In the genomic region with DNA sequence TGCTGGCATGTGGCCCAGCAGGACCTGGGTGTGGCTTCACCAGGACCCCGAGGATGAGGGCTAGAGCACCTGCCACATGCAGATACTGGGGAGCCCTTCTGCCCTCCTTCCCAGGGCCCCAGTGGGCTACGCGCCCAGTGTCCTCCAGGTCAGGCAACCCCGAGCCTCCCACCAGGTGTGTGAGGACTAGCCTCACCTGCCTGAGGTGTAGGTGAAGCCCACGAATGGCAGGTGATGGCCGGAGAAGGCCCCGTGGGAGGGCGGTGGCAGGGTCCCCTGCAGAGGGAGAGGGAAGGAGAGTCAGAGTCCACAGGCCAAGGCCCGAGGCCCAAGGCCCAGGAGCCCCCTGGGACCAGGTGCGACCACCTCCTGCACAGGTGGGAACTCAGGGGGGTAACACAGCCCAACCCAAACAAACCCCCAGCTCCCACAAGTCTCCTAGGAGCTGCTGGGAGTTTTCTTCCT, we compare ENCODE assay signal across 35 cellular contexts.
"Had no signal": no experiment of that assay in that cellular context is flagged by ENCODE, and none has a peak within 500 bp of the region (broad histone marks: within the 10 kb centered on the region; RNA-seq: fewer than 3 reads in every experiment).

No MANE protein-coding gene starts in this region.

- H3K4me3 Mint-ChIP-seq: activated CD4-positive, alpha-beta memory T cell treated with anti-CD3 and anti-CD28 coated beads for 36 hours; activated CD4-positive, alpha-beta T cell treated with anti-CD3 and anti-CD28 coated beads for 36 hours; activated CD4-positive, alpha-beta T cell treated with anti-CD3 and anti-CD28 coated beads, Interleukin-2, amount 10 ng/mL, durations not matched to agents 24 days and 14 days; activated CD8-positive, alpha-beta memory T cell treated with anti-CD3 and anti-CD28 coated beads, Interleukin-2, amount 10 ng/mL, durations not matched to agents 7 days and 5 days; activated CD8-positive, alpha-beta T cell treated with anti-CD3 and anti-CD28 coated beads, Interleukin-2, amount 10 ng/mL, durations not matched to agents 7 days and 5 days; activated naive CD4-positive, alpha-beta T cell treated with anti-CD3 and anti-CD28 coated beads for 36 hours; activated naive CD4-positive, alpha-beta T cell treated with anti-CD3 and anti-CD28 coated beads, Interleukin-2, amount 50 U/mL, for 24 hours; activated naive CD8-positive, alpha-beta T cell treated with anti-CD3 and anti-CD28 coated beads for 36 hours; activated naive CD8-positive, alpha-beta T cell treated with anti-CD3 and anti-CD28 coated beads, Interleukin-2, amount 50 U/mL, for 24 hours; activated T-helper 1 cell treated with anti-CD3 and anti-CD28 coated beads, Interleukin-12 subunit alpha, Interleukin-12 subunit beta, Interleukin-2, Interleukin-4 antibody, amounts not matched to agents 30 ng/mL and 10 ng/mL and 1 ng/mL, durations not matched to agents 14 hours and 24 hours and 36 hours; central memory CD8-positive, alpha-beta T cell; effector memory CD8-positive, alpha-beta T cell; T-helper 1 cell treated with Interleukin-12 subunit alpha and Interleukin-12 subunit beta and Interleukin-4 antibody, amounts not matched to agents 30 μg/mL and 1 μg/mL, for 36 hours had no signal

- H3K9me3 Mint-ChIP-seq: activated CD4-positive, alpha-beta memory T cell treated with anti-CD3 and anti-CD28 coated beads for 36 hours; activated CD4-positive, alpha-beta T cell treated with anti-CD3 and anti-CD28 coated beads, Interleukin-2, amount 10 ng/mL, durations not matched to agents 24 days and 14 days; activated naive CD4-positive, alpha-beta T cell treated with anti-CD3 and anti-CD28 coated beads for 36 hours; activated naive CD4-positive, alpha-beta T cell treated with anti-CD3 and anti-CD28 coated beads, Interleukin-2, amount 50 U/mL, for 24 hours; activated naive CD8-positive, alpha-beta T cell treated with anti-CD3 and anti-CD28 coated beads for 36 hours; activated naive CD8-positive, alpha-beta T cell treated with anti-CD3 and anti-CD28 coated beads, Interleukin-2, amount 50 U/mL, for 24 hours; activated T-helper 1 cell treated with anti-CD3 and anti-CD28 coated beads, Interleukin-12 subunit alpha, Interleukin-12 subunit beta, Interleukin-2, Interleukin-4 antibody, amounts not matched to agents 30 ng/mL and 10 ng/mL and 1 ng/mL, durations not matched to agents 14 hours and 24 hours and 36 hours; activated T-helper 2 cell treated with anti-CD3 and anti-CD28 coated beads, Interferon-gamma antibody, Interleukin-2, Interleukin-4, amounts not matched to agents 10 μg/mL and 5 μg/mL and 100 μg/mL, durations not matched to agents 14 hours and 24 hours and 36 hours; central memory CD8-positive, alpha-beta T cell; effector memory CD8-positive, alpha-beta T cell; T-helper 1 cell treated with Interleukin-12 subunit alpha and Interleukin-12 subunit beta and Interleukin-4 antibody, amounts not matched to agents 30 μg/mL and 1 μg/mL, for 36 hours had no signal

- H3K27ac Mint-ChIP-seq: activated CD4-positive, alpha-beta memory T cell treated with anti-CD3 and anti-CD28 coated beads for 36 hours; activated CD4-positive, alpha-beta T cell treated with anti-CD3 and anti-CD28 coated beads for 36 hours; activated CD4-positive, alpha-beta T cell treated with anti-CD3 and anti-CD28 coated beads, Interleukin-2, amount 10 ng/mL, durations not matched to agents 24 days and 14 days; activated CD8-positive, alpha-beta memory T cell treated with anti-CD3 and anti-CD28 coated beads, Interleukin-2, amount 10 ng/mL, durations not matched to agents 7 days and 5 days; activated naive CD4-positive, alpha-beta T cell treated with anti-CD3 and anti-CD28 coated beads for 36 hours; activated naive CD4-positive, alpha-beta T cell treated with anti-CD3 and anti-CD28 coated beads, Interleukin-2, amount 50 U/mL, for 24 hours; activated naive CD8-positive, alpha-beta T cell treated with anti-CD3 and anti-CD28 coated beads for 36 hours; activated naive CD8-positive, alpha-beta T cell treated with anti-CD3 and anti-CD28 coated beads, Interleukin-2, amount 50 U/mL, for 24 hours; activated T-helper 1 cell treated with anti-CD3 and anti-CD28 coated beads, Interleukin-12 subunit alpha, Interleukin-12 subunit beta, Interleukin-2, Interleukin-4 antibody, amounts not matched to agents 30 ng/mL and 10 ng/mL and 1 ng/mL, durations not matched to agents 14 hours and 24 hours and 36 hours; activated T-helper 2 cell treated with anti-CD3 and anti-CD28 coated beads, Interferon-gamma antibody, Interleukin-2, Interleukin-4, amounts not matched to agents 10 μg/mL and 5 μg/mL and 100 μg/mL, durations not matched to agents 14 hours and 24 hours and 36 hours; T-helper 1 cell treated with Interleukin-12 subunit alpha and Interleukin-12 subunit beta and Interleukin-4 antibody, amounts not matched to agents 30 μg/mL and 1 μg/mL, for 36 hours had no signal

- H3K27me3 Mint-ChIP-seq: activated CD4-positive, alpha-beta memory T cell treated with anti-CD3 and anti-CD28 coated beads for 36 hours; activated CD4-positive, alpha-beta T cell treated with anti-CD3 and anti-CD28 coated beads for 36 hours; activated CD4-positive, alpha-beta T cell treated with anti-CD3 and anti-CD28 coated beads, Interleukin-2, amount 10 ng/mL, durations not matched to agents 24 days and 14 days; activated CD8-positive, alpha-beta memory T cell treated with anti-CD3 and anti-CD28 coated beads, Interleukin-2, amount 10 ng/mL, durations not matched to agents 7 days and 5 days; activated naive CD4-positive, alpha-beta T cell treated with anti-CD3 and anti-CD28 coated beads, Interleukin-2, amount 50 U/mL, for 24 hours; activated naive CD8-positive, alpha-beta T cell treated with anti-CD3 and anti-CD28 coated beads for 36 hours; activated naive CD8-positive, alpha-beta T cell treated with anti-CD3 and anti-CD28 coated beads, Interleukin-2, amount 50 U/mL, for 24 hours; central memory CD8-positive, alpha-beta T cell; effector memory CD8-positive, alpha-beta T cell had no signal

- H3K4me1 Mint-ChIP-seq: activated CD4-positive, alpha-beta T cell treated with anti-CD3 and anti-CD28 coated beads for 36 hours; activated CD4-positive, alpha-beta T cell treated with anti-CD3 and anti-CD28 coated beads, Interleukin-2, amount 10 ng/mL, durations not matched to agents 24 days and 14 days; activated naive CD8-positive, alpha-beta T cell treated with anti-CD3 and anti-CD28 coated beads for 36 hours had no signal

- H3K4me3 ChIP-seq: adrenal gland, body of pancreas, cardiac muscle cell, esophagus muscularis mucosa, gastrocnemius medialis, heart left ventricle had no signal

- H3K36me3 Mint-ChIP-seq: activated CD4-positive, alpha-beta memory T cell treated with anti-CD3 and anti-CD28 coated beads for 36 hours; activated CD8-positive, alpha-beta memory T cell treated with anti-CD3 and anti-CD28 coated beads, Interleukin-2, amount 10 ng/mL, durations not matched to agents 7 days and 5 days; activated naive CD8-positive, alpha-beta T cell treated with anti-CD3 and anti-CD28 coated beads for 36 hours had no signal

- H3K36me3 ChIP-seq: adrenal gland, cardiac muscle cell, esophagus muscularis mucosa, gastrocnemius medialis, heart left ventricle had no signal

- FAIRE-seq: colon had no signal

- H3K4me1 ChIP-seq: esophagus muscularis mucosa, gastrocnemius medialis, heart left ventricle had no signal

- H3K27ac ChIP-seq: adrenal gland, body of pancreas, cardiac muscle cell, esophagus muscularis mucosa, foreskin keratinocyte, gastrocnemius medialis, heart left ventricle had no signal

- DNase-seq: activated CD4-positive, alpha-beta memory T cell treated with anti-CD3 and anti-CD28 coated beads for 36 hours; activated CD4-positive, alpha-beta T cell treated with anti-CD3 and anti-CD28 coated beads for 36 hours; activated CD4-positive, alpha-beta T cell treated with anti-CD3 and anti-CD28 coated beads, Interleukin-2, amount 10 ng/mL, durations not matched to agents 24 days and 14 days; activated CD4-positive, CD25-positive, alpha-beta regulatory T cell; activated CD8-positive, alpha-beta memory T cell treated with anti-CD3 and anti-CD28 coated beads, Interleukin-2, amount 10 ng/mL, durations not matched to agents 7 days and 5 days; activated CD8-positive, alpha-beta memory T cell treated with anti-CD3 and anti-CD28 coated beads, Interleukin-2, amount 50 U/mL, for 4 hours; activated CD8-positive, alpha-beta T cell treated with anti-CD3 and anti-CD28 coated beads, Interleukin-2, amount 10 ng/mL, durations not matched to agents 7 days and 5 days; activated effector memory CD4-positive, alpha-beta T cell treated with anti-CD3 and anti-CD28 coated beads, Interleukin-2, amount 50 U/mL, for 16 hours; activated naive CD4-positive, alpha-beta T cell treated with anti-CD3 and anti-CD28 coated beads for 36 hours; activated naive CD8-positive, alpha-beta T cell treated with anti-CD3 and anti-CD28 coated beads for 36 hours; activated naive CD8-positive, alpha-beta T cell treated with anti-CD3 and anti-CD28 coated beads, Interleukin-2, amount 50 U/mL, for 24 hours; activated T-cell treated with anti-CD3 and anti-CD28 coated beads, Interleukin-2, amount 50 U/mL, for 1 hour; activated T-cell treated with anti-CD3 and anti-CD28 coated beads, Interleukin-2, amount 50 U/mL, for 48 hours; amygdala; aorta; body of pancreas; cortex of kidney; dermis blood vessel endothelial cell; effector CD4-positive, alpha-beta T cell; effector memory CD8-positive, alpha-beta T cell; erythroblast; foreskin keratinocyte; gastrocnemius medialis; glutamatergic neuron; heart left ventricle; T1000 had no signal

- H3K9me3 ChIP-seq: adrenal gland, body of pancreas, esophagus muscularis mucosa, gastrocnemius medialis, heart left ventricle had no signal

- H3K27me3 ChIP-seq: adrenal gland, body of pancreas, cardiac muscle cell, esophagus muscularis mucosa, foreskin keratinocyte, gastrocnemius medialis, heart left ventricle had no signal

- ATAC-seq: activated CD4-positive, alpha-beta T cell treated with anti-CD3 and anti-CD28 coated beads for 36 hours; activated CD8-positive, alpha-beta memory T cell treated with anti-CD3 and anti-CD28 coated beads, Interleukin-2, amount 10 ng/mL, durations not matched to agents 7 days and 5 days; activated CD8-positive, alpha-beta T cell treated with anti-CD3 and anti-CD28 coated beads, Interleukin-2, amount 10 ng/mL, durations not matched to agents 7 days and 5 days; activated naive CD8-positive, alpha-beta T cell treated with anti-CD3 and anti-CD28 coated beads, Interleukin-2, amount 50 U/mL, for 24 hours; body of pancreas; foreskin keratinocyte; gastrocnemius medialis; heart left ventricle had no signal
